1 cellular context compared by ENCODE assay signal in genomic region chr5:149345147-149345891, GRCh38.
TF ChIP-seq lines count a peak whose summit lies in the region.

TSS of gene GRPEL2 (plus strand) at chr5:149345499. CDS start at chr5:149345540, 41 bp downstream.

TF ChIP-seq in WTC11, 78 proteins besides CTCF, POLR2A, EP300 and RAD21 (continued from another document):
- peak; percentile 92 for TF ChIP-seq FOXP1 (CRISPR knock-in tag; IDR thresholded peaks at IDR 0.05; ENCODE audit: borderline replicate concordance)
- TF ChIP-seq, protein P1, sequence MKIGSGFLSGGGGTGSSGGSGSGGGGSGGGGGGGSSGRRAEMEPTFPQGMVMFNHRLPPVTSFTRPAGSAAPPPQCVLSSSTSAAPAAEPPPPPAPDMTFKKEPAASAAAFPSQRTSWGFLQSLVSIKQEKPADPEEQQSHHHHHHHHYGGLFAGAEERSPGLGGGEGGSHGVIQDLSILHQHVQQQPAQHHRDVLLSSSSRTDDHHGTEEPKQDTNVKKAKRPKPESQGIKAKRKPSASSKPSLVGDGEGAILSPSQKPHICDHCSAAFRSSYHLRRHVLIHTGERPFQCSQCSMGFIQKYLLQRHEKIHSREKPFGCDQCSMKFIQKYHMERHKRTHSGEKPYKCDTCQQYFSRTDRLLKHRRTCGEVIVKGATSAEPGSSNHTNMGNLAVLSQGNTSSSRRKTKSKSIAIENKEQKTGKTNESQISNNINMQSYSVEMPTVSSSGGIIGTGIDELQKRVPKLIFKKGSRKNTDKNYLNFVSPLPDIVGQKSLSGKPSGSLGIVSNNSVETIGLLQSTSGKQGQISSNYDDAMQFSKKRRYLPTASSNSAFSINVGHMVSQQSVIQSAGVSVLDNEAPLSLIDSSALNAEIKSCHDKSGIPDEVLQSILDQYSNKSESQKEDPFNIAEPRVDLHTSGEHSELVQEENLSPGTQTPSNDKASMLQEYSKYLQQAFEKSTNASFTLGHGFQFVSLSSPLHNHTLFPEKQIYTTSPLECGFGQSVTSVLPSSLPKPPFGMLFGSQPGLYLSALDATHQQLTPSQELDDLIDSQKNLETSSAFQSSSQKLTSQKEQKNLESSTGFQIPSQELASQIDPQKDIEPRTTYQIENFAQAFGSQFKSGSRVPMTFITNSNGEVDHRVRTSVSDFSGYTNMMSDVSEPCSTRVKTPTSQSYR (CRISPR knock-in tag; IDR thresholded peaks at IDR 0.05): no peak
- no peak for TF ChIP-seq OVOL2 (CRISPR knock-in tag; IDR thresholded peaks at IDR 0.05; ENCODE audit: borderline replicate concordance)
- TF ChIP-seq, protein P2, sequence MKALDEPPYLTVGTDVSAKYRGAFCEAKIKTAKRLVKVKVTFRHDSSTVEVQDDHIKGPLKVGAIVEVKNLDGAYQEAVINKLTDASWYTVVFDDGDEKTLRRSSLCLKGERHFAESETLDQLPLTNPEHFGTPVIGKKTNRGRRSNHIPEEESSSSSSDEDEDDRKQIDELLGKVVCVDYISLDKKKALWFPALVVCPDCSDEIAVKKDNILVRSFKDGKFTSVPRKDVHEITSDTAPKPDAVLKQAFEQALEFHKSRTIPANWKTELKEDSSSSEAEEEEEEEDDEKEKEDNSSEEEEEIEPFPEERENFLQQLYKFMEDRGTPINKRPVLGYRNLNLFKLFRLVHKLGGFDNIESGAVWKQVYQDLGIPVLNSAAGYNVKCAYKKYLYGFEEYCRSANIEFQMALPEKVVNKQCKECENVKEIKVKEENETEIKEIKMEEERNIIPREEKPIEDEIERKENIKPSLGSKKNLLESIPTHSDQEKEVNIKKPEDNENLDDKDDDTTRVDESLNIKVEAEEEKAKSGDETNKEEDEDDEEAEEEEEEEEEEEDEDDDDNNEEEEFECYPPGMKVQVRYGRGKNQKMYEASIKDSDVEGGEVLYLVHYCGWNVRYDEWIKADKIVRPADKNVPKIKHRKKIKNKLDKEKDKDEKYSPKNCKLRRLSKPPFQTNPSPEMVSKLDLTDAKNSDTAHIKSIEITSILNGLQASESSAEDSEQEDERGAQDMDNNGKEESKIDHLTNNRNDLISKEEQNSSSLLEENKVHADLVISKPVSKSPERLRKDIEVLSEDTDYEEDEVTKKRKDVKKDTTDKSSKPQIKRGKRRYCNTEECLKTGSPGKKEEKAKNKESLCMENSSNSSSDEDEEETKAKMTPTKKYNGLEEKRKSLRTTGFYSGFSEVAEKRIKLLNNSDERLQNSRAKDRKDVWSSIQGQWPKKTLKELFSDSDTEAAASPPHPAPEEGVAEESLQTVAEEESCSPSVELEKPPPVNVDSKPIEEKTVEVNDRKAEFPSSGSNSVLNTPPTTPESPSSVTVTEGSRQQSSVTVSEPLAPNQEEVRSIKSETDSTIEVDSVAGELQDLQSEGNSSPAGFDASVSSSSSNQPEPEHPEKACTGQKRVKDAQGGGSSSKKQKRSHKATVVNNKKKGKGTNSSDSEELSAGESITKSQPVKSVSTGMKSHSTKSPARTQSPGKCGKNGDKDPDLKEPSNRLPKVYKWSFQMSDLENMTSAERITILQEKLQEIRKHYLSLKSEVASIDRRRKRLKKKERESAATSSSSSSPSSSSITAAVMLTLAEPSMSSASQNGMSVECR (CRISPR knock-in tag; IDR thresholded peaks at IDR 0.05; ENCODE audit: borderline replicate concordance): peak; percentile 86
- no peak for TF ChIP-seq ZNF121 (CRISPR knock-in tag; IDR thresholded peaks at IDR 0.05)
- TF ChIP-seq ZNF317 (CRISPR knock-in tag; IDR thresholded peaks at IDR 0.05; ENCODE audit: borderline replicate concordance, low read depth): peak; percentile 81; the same call in 1 of the 2 replicates
- TF ChIP-seq PRRX2 (CRISPR knock-in tag; IDR thresholded peaks at IDR 0.05): peak; percentile 85; the same call in 1 of the 2 replicates
- TF ChIP-seq HMGA2 (CRISPR knock-in tag; IDR thresholded peaks at IDR 0.05): no peak
- no peak for TF ChIP-seq ATF1 (CRISPR knock-in tag; IDR thresholded peaks at IDR 0.05)
- no peak for TF ChIP-seq CBFB (CRISPR knock-in tag; IDR thresholded peaks at IDR 0.05; ENCODE audit: low read depth)
- no peak for TF ChIP-seq STAT6 (CRISPR knock-in tag; conservative IDR thresholded peaks at IDR 0.05; ENCODE audit: low read depth)
- no peak for TF ChIP-seq ESRRA (CRISPR knock-in tag; IDR thresholded peaks at IDR 0.05; ENCODE audit: borderline replicate concordance)
- peak; percentile 97 for TF ChIP-seq GTF2I (CRISPR knock-in tag; conservative IDR thresholded peaks at IDR 0.05)
- 0 out of 2 replicates have a peak, but pooled peaks have one; percentile 31 for TF ChIP-seq NFYB (CRISPR knock-in tag; conservative IDR thresholded peaks at IDR 0.05; ENCODE audit: low read depth)
- TF ChIP-seq SOX15 (CRISPR knock-in tag; IDR thresholded peaks at IDR 0.05): no peak
- TF ChIP-seq GABPB1 (CRISPR knock-in tag; IDR thresholded peaks at IDR 0.05): peak; percentile 81
- peak; percentile 80 for TF ChIP-seq FOXP4 (CRISPR knock-in tag; IDR thresholded peaks at IDR 0.05)
- peak; percentile 98; the same call in 1 of the 2 replicates for TF ChIP-seq KAT7 (CRISPR knock-in tag; IDR thresholded peaks at IDR 0.05; ENCODE audit: borderline replicate concordance)
- TF ChIP-seq SP1 (CRISPR knock-in tag; conservative IDR thresholded peaks at IDR 0.05): peak; percentile 87
- TF ChIP-seq, protein P3, sequence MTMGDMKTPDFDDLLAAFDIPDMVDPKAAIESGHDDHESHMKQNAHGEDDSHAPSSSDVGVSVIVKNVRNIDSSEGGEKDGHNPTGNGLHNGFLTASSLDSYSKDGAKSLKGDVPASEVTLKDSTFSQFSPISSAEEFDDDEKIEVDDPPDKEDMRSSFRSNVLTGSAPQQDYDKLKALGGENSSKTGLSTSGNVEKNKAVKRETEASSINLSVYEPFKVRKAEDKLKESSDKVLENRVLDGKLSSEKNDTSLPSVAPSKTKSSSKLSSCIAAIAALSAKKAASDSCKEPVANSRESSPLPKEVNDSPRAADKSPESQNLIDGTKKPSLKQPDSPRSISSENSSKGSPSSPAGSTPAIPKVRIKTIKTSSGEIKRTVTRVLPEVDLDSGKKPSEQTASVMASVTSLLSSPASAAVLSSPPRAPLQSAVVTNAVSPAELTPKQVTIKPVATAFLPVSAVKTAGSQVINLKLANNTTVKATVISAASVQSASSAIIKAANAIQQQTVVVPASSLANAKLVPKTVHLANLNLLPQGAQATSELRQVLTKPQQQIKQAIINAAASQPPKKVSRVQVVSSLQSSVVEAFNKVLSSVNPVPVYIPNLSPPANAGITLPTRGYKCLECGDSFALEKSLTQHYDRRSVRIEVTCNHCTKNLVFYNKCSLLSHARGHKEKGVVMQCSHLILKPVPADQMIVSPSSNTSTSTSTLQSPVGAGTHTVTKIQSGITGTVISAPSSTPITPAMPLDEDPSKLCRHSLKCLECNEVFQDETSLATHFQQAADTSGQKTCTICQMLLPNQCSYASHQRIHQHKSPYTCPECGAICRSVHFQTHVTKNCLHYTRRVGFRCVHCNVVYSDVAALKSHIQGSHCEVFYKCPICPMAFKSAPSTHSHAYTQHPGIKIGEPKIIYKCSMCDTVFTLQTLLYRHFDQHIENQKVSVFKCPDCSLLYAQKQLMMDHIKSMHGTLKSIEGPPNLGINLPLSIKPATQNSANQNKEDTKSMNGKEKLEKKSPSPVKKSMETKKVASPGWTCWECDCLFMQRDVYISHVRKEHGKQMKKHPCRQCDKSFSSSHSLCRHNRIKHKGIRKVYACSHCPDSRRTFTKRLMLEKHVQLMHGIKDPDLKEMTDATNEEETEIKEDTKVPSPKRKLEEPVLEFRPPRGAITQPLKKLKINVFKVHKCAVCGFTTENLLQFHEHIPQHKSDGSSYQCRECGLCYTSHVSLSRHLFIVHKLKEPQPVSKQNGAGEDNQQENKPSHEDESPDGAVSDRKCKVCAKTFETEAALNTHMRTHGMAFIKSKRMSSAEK (CRISPR knock-in tag; IDR thresholded peaks at IDR 0.05; ENCODE audit: borderline replicate concordance): no peak
- TF ChIP-seq NR3C1 (CRISPR knock-in tag; conservative IDR thresholded peaks at IDR 0.05; ENCODE audit: low read depth): no peak
- no peak for TF ChIP-seq ZSCAN18 (CRISPR knock-in tag; IDR thresholded peaks at IDR 0.05)
- 0 out of 2 replicates have a peak, but pooled peaks have one; percentile 21 for TF ChIP-seq ZBTB43 (CRISPR knock-in tag; IDR thresholded peaks at IDR 0.05)
- peak; percentile 83; the same call in 1 of the 2 replicates for TF ChIP-seq NFE2L1 (CRISPR knock-in tag; IDR thresholded peaks at IDR 0.05)
